26 cellular contexts compared by ENCODE assay signal in the genomic region with DNA sequence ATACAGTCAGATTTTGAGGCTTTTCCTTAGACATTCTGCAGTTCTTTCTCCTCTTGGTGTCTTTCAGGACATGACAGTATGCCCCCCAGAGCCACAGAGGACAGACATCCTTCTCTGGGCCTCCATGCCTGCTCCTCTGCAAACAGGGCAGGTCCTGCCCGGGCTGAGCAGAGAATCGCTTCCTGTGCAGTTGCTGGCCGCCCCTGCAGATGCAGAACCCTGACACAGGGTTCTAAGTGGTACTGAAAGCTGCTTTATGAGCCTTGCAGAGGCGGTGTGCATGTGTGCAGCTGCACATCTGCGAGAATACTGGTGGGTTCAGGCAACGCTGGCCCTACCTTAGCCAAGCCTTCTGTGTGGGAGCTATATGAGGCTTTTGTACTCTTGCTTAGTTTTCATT. TPM values are rescaled to one million over a fixed set of nuclear protein-coding genes. Genes with fewer than 3 reads are reported as not detected.
"Had no signal": no experiment of that assay in that cellular context is flagged by ENCODE, and none has a peak within 500 bp of the region (broad histone marks: within the 10 kb centered on the region; RNA-seq: fewer than 3 reads in every experiment).

No MANE protein-coding gene starts in this region.

- DNase-seq: activated CD4-positive, alpha-beta memory T cell treated with anti-CD3 and anti-CD28 coated beads, Interleukin-2, amount 10 ng/mL, durations not matched to agents 7 days and 5 days; activated CD4-positive, alpha-beta T cell treated with anti-CD3 and anti-CD28 coated beads, Interleukin-2, amount 10 ng/mL, durations not matched to agents 7 days and 5 days; activated CD4-positive, CD25-positive, alpha-beta regulatory T cell treated with anti-CD3 and anti-CD28 coated beads, Interleukin-2, amount 50 U/mL, for 72 hours; activated CD8-positive, alpha-beta memory T cell treated with anti-CD3 and anti-CD28 coated beads, Interleukin-2, amount 50 U/mL, for 48 hours; activated gamma-delta T cell; activated naive CD4-positive, alpha-beta T cell treated with anti-CD3 and anti-CD28 coated beads, Interleukin-2, amount 50 U/mL, for 16 hours; activated T-cell treated with anti-CD3 and anti-CD28 coated beads, Interleukin-2, amount 50 U/mL, for 24 hours; amniotic stem cell; dermis blood vessel endothelial cell; effector CD8-positive, alpha-beta T cell; left ventricle myocardium superior; nephron progenitor cell; ovary; right lobe of liver; stimulated activated CD4-positive, alpha-beta T cell treated with anti-CD3 and anti-CD28 coated beads, Interleukin-4, amount 100 ng/mL, for 24 hours; stimulated activated naive CD8-positive, alpha-beta T cell treated with anti-CD3 and anti-CD28 coated beads, Interleukin-15, amount 100 ng/mL, for 72 hours; T-helper 17 cell; T1000; thyroid gland; upper lobe of right lung had no signal

- H3K27ac Mint-ChIP-seq: activated CD4-positive, alpha-beta memory T cell treated with anti-CD3 and anti-CD28 coated beads, Interleukin-2, amount 10 ng/mL, durations not matched to agents 7 days and 5 days; activated CD4-positive, alpha-beta T cell treated with anti-CD3 and anti-CD28 coated beads, Interleukin-2, amount 10 ng/mL, durations not matched to agents 7 days and 5 days; activated T-cell treated with anti-CD3 and anti-CD28 coated beads, Interleukin-2, amount 50 U/mL, for 24 hours; nephron progenitor cell; progenitor cell of endocrine pancreas; stimulated activated effector memory CD8-positive, alpha-beta T cell treated with anti-CD3 and anti-CD28 coated beads, Interleukin-12 subunit alpha, Interleukin-12 subunit beta, amount 100 ng/mL, for 72 hours; stimulated activated naive CD8-positive, alpha-beta T cell treated with anti-CD3 and anti-CD28 coated beads, Interleukin-15, amount 100 ng/mL, for 72 hours; T-helper 17 cell had no signal

- H3K36me3 Mint-ChIP-seq: stimulated activated effector memory CD8-positive, alpha-beta T cell treated with anti-CD3 and anti-CD28 coated beads, Interleukin-12 subunit alpha, Interleukin-12 subunit beta, amount 100 ng/mL, for 72 hours had no signal

- H3K4me3 ChIP-seq: ovary, right lobe of liver, skin epidermis, thyroid gland, upper lobe of right lung had no signal

- H3K9me3 Mint-ChIP-seq: activated CD4-positive, alpha-beta T cell treated with anti-CD3 and anti-CD28 coated beads, Interleukin-2, amount 10 ng/mL, durations not matched to agents 7 days and 5 days; activated T-cell treated with anti-CD3 and anti-CD28 coated beads, Interleukin-2, amount 50 U/mL, for 24 hours; central memory CD8-positive, alpha-beta T cell; stimulated activated naive CD8-positive, alpha-beta T cell treated with anti-CD3 and anti-CD28 coated beads, Interleukin-15, amount 100 ng/mL, for 72 hours had no signal

- H3K4me1 ChIP-seq: right lobe of liver, upper lobe of right lung had no signal

- ATAC-seq: left ventricle myocardium superior; right lobe of liver; stimulated activated effector memory CD8-positive, alpha-beta T cell treated with anti-CD3 and anti-CD28 coated beads, Interleukin-12 subunit alpha, Interleukin-12 subunit beta, amount 100 ng/mL, for 72 hours; stimulated activated naive CD8-positive, alpha-beta T cell treated with anti-CD3 and anti-CD28 coated beads, Interleukin-15, amount 100 ng/mL, for 72 hours; T-helper 17 cell; upper lobe of right lung had no signal

- H3K4me1 Mint-ChIP-seq: activated CD4-positive, alpha-beta memory T cell treated with anti-CD3 and anti-CD28 coated beads, Interleukin-2, amount 10 ng/mL, durations not matched to agents 7 days and 5 days; central memory CD8-positive, alpha-beta T cell; stimulated activated effector memory CD8-positive, alpha-beta T cell treated with anti-CD3 and anti-CD28 coated beads, Interleukin-12 subunit alpha, Interleukin-12 subunit beta, amount 100 ng/mL, for 72 hours; stimulated activated naive CD8-positive, alpha-beta T cell treated with anti-CD3 and anti-CD28 coated beads, Interleukin-15, amount 100 ng/mL, for 72 hours; T-helper 17 cell had no signal

- H3K27ac ChIP-seq: epithelial cell of prostate, neutrophil, ovary, right lobe of liver, skin epidermis, thyroid gland, upper lobe of right lung had no signal

- H3K27me3 ChIP-seq: neutrophil, ovary, right lobe of liver, thyroid gland, upper lobe of right lung had no signal

- H3K4me3 Mint-ChIP-seq: activated CD4-positive, alpha-beta memory T cell treated with anti-CD3 and anti-CD28 coated beads, Interleukin-2, amount 10 ng/mL, durations not matched to agents 7 days and 5 days; activated CD4-positive, alpha-beta T cell treated with anti-CD3 and anti-CD28 coated beads, Interleukin-2, amount 10 ng/mL, durations not matched to agents 7 days and 5 days; activated T-cell treated with anti-CD3 and anti-CD28 coated beads, Interleukin-2, amount 50 U/mL, for 24 hours; central memory CD8-positive, alpha-beta T cell; nephron progenitor cell; stimulated activated effector memory CD8-positive, alpha-beta T cell treated with anti-CD3 and anti-CD28 coated beads, Interleukin-12 subunit alpha, Interleukin-12 subunit beta, amount 100 ng/mL, for 72 hours; stimulated activated naive CD8-positive, alpha-beta T cell treated with anti-CD3 and anti-CD28 coated beads, Interleukin-15, amount 100 ng/mL, for 72 hours; T-helper 17 cell had no signal

- H3K9me3 ChIP-seq: neutrophil, ovary, right lobe of liver, thyroid gland, upper lobe of right lung had no signal

- H3K27me3 Mint-ChIP-seq: activated CD4-positive, alpha-beta memory T cell treated with anti-CD3 and anti-CD28 coated beads, Interleukin-2, amount 10 ng/mL, durations not matched to agents 7 days and 5 days; activated CD4-positive, alpha-beta T cell treated with anti-CD3 and anti-CD28 coated beads, Interleukin-2, amount 10 ng/mL, durations not matched to agents 7 days and 5 days; activated T-cell treated with anti-CD3 and anti-CD28 coated beads, Interleukin-2, amount 50 U/mL, for 24 hours; central memory CD8-positive, alpha-beta T cell; progenitor cell of endocrine pancreas; T-helper 17 cell had no signal

- H3K36me3 ChIP-seq: neutrophil, ovary, right lobe of liver, thyroid gland, upper lobe of right lung had no signal

RNA-seq across cellular contexts. Expression of gene FLRT2, which starts 54.5 kb away (rescaled TPM):
- total RNA-seq: activated CD4-positive, alpha-beta memory T cell treated with anti-CD3 and anti-CD28 coated beads, Interleukin-2, amount 10 ng/mL, durations not matched to agents 7 days and 5 days; activated CD4-positive, alpha-beta T cell treated with anti-CD3 and anti-CD28 coated beads, Interleukin-2, amount 10 ng/mL, durations not matched to agents 7 days and 5 days; T-helper 17 cell had no signal
